Comparison of ENCODE assay signal across 11 cellular contexts in the genomic region with DNA sequence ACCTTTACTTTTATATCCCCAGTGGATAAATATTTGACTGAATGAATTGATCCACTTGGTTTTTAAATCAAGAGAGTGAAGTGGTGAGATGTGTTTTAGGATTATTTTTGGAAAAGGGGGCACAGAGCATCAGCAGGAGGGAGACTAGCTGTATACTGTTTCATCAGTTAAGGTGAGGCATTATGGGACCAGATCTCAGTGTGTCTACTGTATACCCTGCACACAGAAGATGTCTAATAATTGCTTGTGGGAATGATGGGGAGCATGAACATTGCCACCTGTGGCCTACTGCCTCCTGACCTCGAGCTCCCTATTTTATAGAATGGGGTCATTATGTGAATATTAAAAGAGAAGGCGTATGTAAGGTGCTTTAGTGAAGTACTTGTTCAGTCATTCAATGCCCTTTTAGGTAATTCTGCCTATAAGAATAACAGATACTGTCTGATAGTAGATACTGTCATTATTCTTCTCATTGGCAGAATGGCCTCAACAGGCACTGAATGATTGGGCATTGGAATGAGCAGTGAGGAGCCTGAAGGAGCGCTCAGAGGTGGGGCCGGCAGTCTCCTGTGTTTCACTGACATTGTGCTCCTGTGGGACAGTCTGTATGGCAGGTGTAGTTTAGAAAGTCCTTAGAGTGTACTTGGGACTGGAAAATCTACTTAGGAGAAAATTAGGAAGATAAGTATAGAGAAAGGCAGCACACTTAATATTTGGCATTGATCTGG. TPM values are rescaled to one million over a fixed set of nuclear protein-coding genes. Genes with fewer than 3 reads are reported as not detected.
A peak's percentile ranks its signal among the peaks of the same experiment; 100 is the strongest.
DNase-seq lines count a peak whose midpoint lies in the region; ATAC-seq, FAIRE-seq and TF ChIP-seq lines count a peak whose summit lies in the region.
"Had no signal": no experiment of that assay in that cellular context is flagged by ENCODE, and none has a peak within 500 bp of the region (broad histone marks: within the 10 kb centered on the region; RNA-seq: fewer than 3 reads in every experiment).

No MANE protein-coding gene starts in this region.

- no peak for TF ChIP-seq POLR2A in upper lobe of left lung (IDR thresholded peaks at IDR 0.05)

- peaks cover 30% of the 10 kb centered on the region for H3K36me3 ChIP-seq in astrocyte (ENCODE audit: insufficient read depth, low read length)
- peaks cover 15 to 28% of the 10 kb centered on the region in 2 donors for H3K36me3 ChIP-seq in lung (ENCODE audit: control insufficient read depth in 2 of 2, insufficient read depth in 2 of 2, low read length in 2 of 2)
- H3K36me3 ChIP-seq in upper lobe of left lung, result peaks cover 8 to 45% (median 33%) of the 10 kb centered on the region in 4 donors

- 84 to 88% methylated on average over 4 of the region's 4 CpGs for WGBS in lung, 2 donors
- WGBS in upper lobe of left lung, 2 donors, result 77 to 88% methylated on average over 4 of the region's 4 CpGs

- peaks cover 53% of the 10 kb centered on the region for H4K20me1 ChIP-seq in astrocyte (ENCODE audit: insufficient read depth, low read length)

- H3K9ac ChIP-seq in astrocyte (ENCODE audit: low read length), result peak overlapping the region; percentile 20

- H3K27me3 Mint-ChIP-seq in activated naive CD4-positive, alpha-beta T cell treated with anti-CD3 and anti-CD28 coated beads, Interleukin-2, amount 50 U/mL, for 24 hours, result no peaks in the 10 kb centered on the region
- no peaks in the 10 kb centered on the region for H3K27me3 Mint-ChIP-seq in astrocyte (ENCODE audit: low read depth, unreplicated experiment)

- H3K4me2 ChIP-seq in astrocyte (ENCODE audit: low read length), result peak overlapping the region; percentile 71

- FAIRE-seq in astrocyte (lab: Jason Lieb, UNC), result no peak

- H3K79me2 ChIP-seq in astrocyte (ENCODE audit: insufficient read depth, low read length), result peaks cover 75% of the 10 kb centered on the region

- H3K9me3 ChIP-seq in astrocyte (ENCODE audit: insufficient read depth, low read depth, low read length), result no peaks in the 10 kb centered on the region
- no peaks in the 10 kb centered on the region for H3K9me3 ChIP-seq in lung (ENCODE audit: control insufficient read depth in 2 of 2, insufficient read depth in 1 of 2, low read length in 1 of 2)
- H3K9me3 ChIP-seq in upper lobe of left lung, result no peaks in the 10 kb centered on the region

- peaks cover 44% of the 10 kb centered on the region for H3K36me3 Mint-ChIP-seq in activated naive CD4-positive, alpha-beta T cell treated with anti-CD3 and anti-CD28 coated beads, Interleukin-2, amount 50 U/mL, for 24 hours
- peaks cover 21% of the 10 kb centered on the region for H3K36me3 Mint-ChIP-seq in astrocyte (ENCODE audit: low read depth, unreplicated experiment)

- DNase-seq in activated naive CD4-positive, alpha-beta T cell treated with Interleukin-2 at 50 U/mL for 16 hours, result no peak
- DNase-seq in astrocyte (ENCODE audit: low read depth) (no peak), lung (ENCODE audit: low spot score) (no peak), upper lobe of left lung (no peak), GM19240 (ENCODE audit: insufficient read length, low spot score) (no peak)
- no peak for DNase-seq in activated CD8-positive, alpha-beta memory T cell treated with anti-CD3 and anti-CD28 coated beads, Interleukin-2, amount 50 U/mL, for 48 hours
- DNase-seq: left colon, NCI-H1092 treated with DMSO at 0.1 percent for 48 hours had no signal

- H3K4me3 ChIP-seq in astrocyte (ENCODE audit: insufficient read depth, low read depth, low read length) (no peak overlapping the region), lung (no peak overlapping the region), upper lobe of left lung (peak overlapping the region in 3 of 4 donors; percentile 26 to 46 (median 40))

- H3K27me3 ChIP-seq in astrocyte (ENCODE audit: insufficient read depth, low read length) (no peaks in the 10 kb centered on the region), lung (ENCODE audit: control insufficient read depth, insufficient read depth) (no peaks in the 10 kb centered on the region), upper lobe of left lung (no peaks in the 10 kb centered on the region)

- H3K4me1 ChIP-seq in astrocyte (ENCODE audit: insufficient read depth, low read length) (no peaks in the 10 kb centered on the region), lung (ENCODE audit: control insufficient read depth in 2 of 2, insufficient read depth in 2 of 2, low read length in 2 of 2) (peaks cover 4 to 22% of the 10 kb centered on the region in 2 donors), upper lobe of left lung (peaks cover 23 to 32% (median 28%) of the 10 kb centered on the region in 4 donors)

- H3K27ac Mint-ChIP-seq in activated naive CD4-positive, alpha-beta T cell treated with anti-CD3 and anti-CD28 coated beads, Interleukin-2, amount 50 U/mL, for 24 hours, result peak overlapping the region; percentile 52
- H3K27ac Mint-ChIP-seq in astrocyte (ENCODE audit: unreplicated experiment), result peak overlapping the region; percentile 67

- peak overlapping the region; percentile 85 for H3K4me3 Mint-ChIP-seq in activated naive CD4-positive, alpha-beta T cell treated with anti-CD3 and anti-CD28 coated beads, Interleukin-2, amount 50 U/mL, for 24 hours
- H3K4me3 Mint-ChIP-seq in astrocyte (ENCODE audit: unreplicated experiment), result peak overlapping the region; percentile 27

- ATAC-seq in lung (ENCODE audit: insufficient read depth, low FRiP score) (no peak), upper lobe of left lung (ENCODE audit: low FRiP score in 2 of 2) (no peak), HG03039 (IDR thresholded peaks at IDR 0.05; ENCODE audit: unreplicated experiment) (no peak)

- TF ChIP-seq EP300 in upper lobe of left lung (IDR thresholded peaks at IDR 0.05), result no peak

- no peak for TF ChIP-seq CTCF in astrocyte (IDR thresholded peaks at IDR 0.05; ENCODE audit: insufficient read depth, low read depth, low read length)
- TF ChIP-seq CTCF in lung (IDR thresholded peaks at IDR 0.05; ENCODE audit: control extremely low read depth, extremely low read depth), result no peak
- TF ChIP-seq CTCF in upper lobe of left lung (IDR thresholded peaks at IDR 0.05), result no peak

- peaks cover 67% of the 10 kb centered on the region for H3K4me1 Mint-ChIP-seq in activated naive CD4-positive, alpha-beta T cell treated with anti-CD3 and anti-CD28 coated beads, Interleukin-2, amount 50 U/mL, for 24 hours
- peaks cover 8% of the 10 kb centered on the region for H3K4me1 Mint-ChIP-seq in astrocyte (ENCODE audit: low read depth, unreplicated experiment)

- no peaks in the 10 kb centered on the region for H3K9me3 Mint-ChIP-seq in activated naive CD4-positive, alpha-beta T cell treated with anti-CD3 and anti-CD28 coated beads, Interleukin-2, amount 50 U/mL, for 24 hours
- H3K9me3 Mint-ChIP-seq in astrocyte (ENCODE audit: unreplicated experiment), result no peaks in the 10 kb centered on the region

- H3K27ac ChIP-seq in astrocyte (ENCODE audit: low read depth, low read length), result no peak overlapping the region
- peak overlapping the region; percentile 33 to 77 for H3K27ac ChIP-seq in lung (ENCODE audit: low read depth in 1 of 2, low read length in 1 of 2)
- peak overlapping the region; percentile 59 to 85 (median 72) for H3K27ac ChIP-seq in upper lobe of left lung
- H3K27ac ChIP-seq: C4-2B had no signal

- H2AFZ ChIP-seq in astrocyte (ENCODE audit: low read depth, low read length), result no peak overlapping the region

RNA-seq across cellular contexts. Expression of a gene that starts 47.4 kb away (rescaled TPM):
- total RNA-seq in astrocyte (29.6 and 29.7 TPM in 2 replicates), lung (10 to 100 TPM; 36.5 to 51.6 TPM), upper lobe of left lung (10 to 100 TPM; 34.5 to 62.8 (median 47.9) TPM)
- polyA plus RNA-seq in lung, result 10 to 100 TPM; 27.2 to 36.5 TPM

RNA-seq across cellular contexts. Expression of a gene that starts 49.2 kb away (rescaled TPM):
- total RNA-seq in astrocyte (57.7 and 61.7 TPM in 2 replicates), lung (100 to 1,000 TPM; 110 to 134 TPM), upper lobe of left lung (100 to 1,000 TPM; 102 to 137 (median 109) TPM)
- 10 to 100 TPM; 44.9 to 72.1 TPM for polyA plus RNA-seq in lung

Comparison
In these comparisons a context has a peak if more than half of its experiments do, and no peak if none do; other contexts are left out.
1. H3K4me3 ChIP-seq: peak in upper lobe of left lung (3 of 4); none in astrocyte (single experiment) and lung (single experiment).